In genomic region chr22:37229805-37230672, GRCh38 we compare ENCODE assay signal across 9 cellular contexts. TPM values are rescaled to one million over a fixed set of nuclear protein-coding genes. Genes with fewer than 3 reads are reported as not detected.
A peak's percentile ranks its signal among the peaks of the same experiment; 100 is the strongest.
DNase-seq lines count a peak whose midpoint lies in the region; ATAC-seq and TF ChIP-seq lines count a peak whose summit lies in the region.
"Had no signal": no experiment of that assay in that cellular context is flagged by ENCODE, and none has a peak within 500 bp of the region (broad histone marks: within the 10 kb centered on the region; RNA-seq: fewer than 3 reads in every experiment).

No MANE protein-coding gene starts in this region.

- TF ChIP-seq CTCF in GM12865 (IDR thresholded peaks at IDR 0.05; ENCODE audit: insufficient read depth, low read depth, low read length, missing control alignments) (no peak), transverse colon (IDR thresholded peaks at IDR 0.05) (no peak)

- H3K4me3 Mint-ChIP-seq in T-helper 17 cell = peak overlapping the region; percentile 86

- H3K9me3 ChIP-seq in T-helper 17 cell (ENCODE audit: control insufficient read depth, low read length, poor library complexity, severe bottlenecking) (no peaks in the 10 kb centered on the region), transverse colon (no peaks in the 10 kb centered on the region)

- H3K27ac ChIP-seq in transverse colon = peak overlapping the region; percentile 68 to 78 (median 72)

- H3K36me3 Mint-ChIP-seq in T-helper 17 cell (ENCODE audit: low read depth) = peaks cover 23% of the 10 kb centered on the region

- H3K4me1 Mint-ChIP-seq in T-helper 17 cell = peaks cover 72% of the 10 kb centered on the region

- H3K36me3 ChIP-seq in transverse colon = no peaks in the 10 kb centered on the region

- TF ChIP-seq EP300 in transverse colon (IDR thresholded peaks at IDR 0.05; ENCODE audit: low read depth) = no peak

- 86% methylated on average over 4 of the region's 8 CpGs; no CpG with 5 or more reads in 1 of the 2 donors for WGBS in transverse colon (ENCODE audit: low coverage in 1 of 2), 2 donors

- peaks cover 0 to 21% (median 7%) of the 10 kb centered on the region in 4 donors for H3K4me1 ChIP-seq in transverse colon

- peak overlapping the region; percentile 53 for H3K4me3 ChIP-seq in GM12865 (ENCODE audit: low read depth, low read length)
- no peak overlapping the region for H3K4me3 ChIP-seq in transverse colon

- no peaks in the 10 kb centered on the region for H3K27me3 ChIP-seq in transverse colon

- DNase-seq in GM12865 (ENCODE audit: low read depth) (peak; percentile 94), T-helper 17 cell (peak; percentile 75 to 85 (median 78)), myocyte (ENCODE audit: low read depth) (peak; percentile 32), transverse colon (peak; percentile 80), G401 (ENCODE audit: low spot score) (no peak), NCI-H146 treated with DMSO at 0.1 percent for 48 hours (lab: John Stamatoyannopoulos, UW; ENCODE audit: unreplicated experiment) (no peak)
- peak; percentile 76 for DNase-seq in activated naive CD8-positive, alpha-beta T cell treated with anti-CD3 and anti-CD28 coated beads, Interleukin-2, amount 50 U/mL, for 16 hours (ENCODE audit: low read depth, low spot score)

- in situ Hi-C loops in transverse colon (cut with MboI; ENCODE audit: low pct_ligation_motif_present in 1 of 4, low pct_unique_long_range_greater_than_20kb in 1 of 4, low sequenced_read_pairs in 3 of 4) (no loop called here), G401 (cut with HindIII; ENCODE audit: low sequenced_read_pairs) (no loop called here)

- peak overlapping the region; percentile 97 for H3K27ac Mint-ChIP-seq in T-helper 17 cell

- intact Hi-C loops in transverse colon (cut with DNase I; ENCODE audit: low total_unique reads) = no loop called here

- no peaks in the 10 kb centered on the region for H3K27me3 Mint-ChIP-seq in T-helper 17 cell

- no peak for TF ChIP-seq POLR2A in transverse colon (IDR thresholded peaks at IDR 0.05)

- ATAC-seq in HG03139 (IDR thresholded peaks at IDR 0.05; ENCODE audit: unreplicated experiment) = peak; percentile 28
- ATAC-seq in T-helper 17 cell = peak; percentile 89

RNA-seq across cellular contexts. Expression of gene RAC2, which starts 14.0 kb away (rescaled TPM):
- total RNA-seq in T-helper 17 cell = 100 to 1,000 TPM; 297 to 478 TPM
- total RNA-seq in myocyte = not detected in 2 replicates
- polyA plus RNA-seq in myocyte (2012) = not detected
- 10 to 100 TPM in 3 of 4 donors, 1 to 10 TPM in 1; 5.2 to 36.3 (median 24.0) TPM for total RNA-seq in transverse colon
- total RNA-seq in G401 (2014; rRNA removed; shearing (Covaris generic)) = not detected in 2 replicates

RNA-seq across cellular contexts. Expression of gene SSTR3, which starts 17.8 kb away (rescaled TPM):
- 1 to 10 TPM in 1 of 2 donors, under 1 TPM in 1; 0.37 to 2.1 TPM for total RNA-seq in T-helper 17 cell
- not detected in 2 replicates for total RNA-seq in myocyte
- polyA plus RNA-seq in myocyte (2012) = not detected
- total RNA-seq in transverse colon = under 1 TPM in 2 of 4 donors, not detected in 2; 0.16 to 0.41 TPM
- total RNA-seq in G401 (2014; rRNA removed; shearing (Covaris generic)) = not detected in 2 replicates
- total RNA-seq: skeletal muscle tissue had no signal

RNA-seq across cellular contexts. Expression of gene C1QTNF6, which starts 42.0 kb away (rescaled TPM):
- total RNA-seq in T-helper 17 cell = 10 to 100 TPM; 11.2 to 11.8 TPM
- 3.7 and 3.8 TPM in 2 replicates for total RNA-seq in myocyte
- 6.5 TPM for polyA plus RNA-seq in myocyte (2012)
- total RNA-seq in transverse colon = 10 to 100 TPM in 1 of 4 donors, 1 to 10 TPM in 3; 1.4 to 68.8 (median 7.5) TPM
- total RNA-seq in G401 (2014; rRNA removed; shearing (Covaris generic)) = 5.0 and 6.7 TPM in 2 replicates

RNA-seq across cellular contexts. Expression of gene CYTH4, which starts 52.3 kb away (rescaled TPM):
- total RNA-seq in T-helper 17 cell (10 to 100 TPM; 89.5 to 98.7 TPM), myocyte (not detected in 2 replicates), transverse colon (10 to 100 TPM in 2 of 4 donors, 1 to 10 TPM in 2; 1.4 to 26.9 (median 10.6) TPM)
- polyA plus RNA-seq in myocyte (2012) = not detected
- not detected in 2 replicates for total RNA-seq in G401 (2014; rRNA removed; shearing (Covaris generic))

Comparison
In these comparisons a context has a peak if more than half of its experiments do, and no peak if none do; other contexts are left out.
1. DNase-seq: peak in GM12865 (single experiment), T-helper 17 cell (3 of 3), activated naive CD8-positive, alpha-beta T cell treated with anti-CD3 and anti-CD28 coated beads, Interleukin-2, amount 50 U/mL, for 16 hours (single experiment), myocyte (single experiment) and transverse colon (single experiment); none in G401 (single experiment) and NCI-H146 treated with DMSO at 0.1 percent for 48 hours (single experiment).
2. RNA of gene RAC2, which starts 14.0 kb away (total RNA-seq): 297 to 478 TPM in T-helper 17 cell; 5.2 to 36.3 TPM in transverse colon, not detected in myocyte and not detected in G401; every median in the first group is over 4 times any median in the second.